9 cellular contexts compared by ENCODE assay signal in genomic region chr9:35649431-35650340, GRCh38. TPM values are rescaled to one million over a fixed set of nuclear protein-coding genes. Genes with fewer than 3 reads are reported as not detected.
DNase-seq lines count a peak whose midpoint lies in the region; ATAC-seq, FAIRE-seq and TF ChIP-seq lines count a peak whose summit lies in the region.
"Had no signal": no experiment of that assay in that cellular context is flagged by ENCODE, and none has a peak within 500 bp of the region (broad histone marks: within the 10 kb centered on the region; RNA-seq: fewer than 3 reads in every experiment).

No MANE protein-coding gene starts in this region.

- no peak overlapping the region for H4K8ac ChIP-seq in neuronal stem cell (ENCODE audit: low read depth, low read length)

- H3K4me1 ChIP-seq in OCI-LY1 (ENCODE audit: insufficient read depth, low read length, severe bottlenecking) (peaks cover 71% of the 10 kb centered on the region), neuronal stem cell (ENCODE audit: control insufficient read depth in 2 of 2, insufficient read depth in 1 of 2, low read depth in 1 of 2, low read length in 2 of 2) (peaks cover 0 to 5% of the 10 kb centered on the region in 2 donors), esophagus muscularis mucosa (peaks cover 8 to 27% (median 22%) of the 10 kb centered on the region in 4 donors)

- no peaks in the 10 kb centered on the region for H3K9me2 ChIP-seq in OCI-LY1 (ENCODE audit: low read depth, low read length)

- peak overlapping the region; percentile 31 for H2BK5ac ChIP-seq in neuronal stem cell (ENCODE audit: low read length)

- TF ChIP-seq EP300 in esophagus muscularis mucosa (IDR thresholded peaks at IDR 0.05), result no peak

- no peaks in the 10 kb centered on the region for H4K20me1 ChIP-seq in OCI-LY1 (ENCODE audit: insufficient read depth, low read length)

- ATAC-seq in GM21619 (IDR thresholded peaks at IDR 0.05; ENCODE audit: unreplicated experiment) (no peak), HG03108 (IDR thresholded peaks at IDR 0.05; ENCODE audit: unreplicated experiment) (no peak)

- peaks cover 17% of the 10 kb centered on the region for H3F3A ChIP-seq in OCI-LY1 (ENCODE audit: insufficient read depth, low read length)

- TF ChIP-seq CTCF in D721Med (IDR thresholded peaks at IDR 0.05; ENCODE audit: insufficient read depth, missing control alignments) (no peak), OCI-LY1 (IDR thresholded peaks at IDR 0.05; ENCODE audit: low read length) (no peak), esophagus muscularis mucosa (IDR thresholded peaks at IDR 0.05) (no peak)

- no peak overlapping the region for H3K14ac ChIP-seq in neuronal stem cell (ENCODE audit: low read length)

- H3K9me3 Mint-ChIP-seq in activated naive CD8-positive, alpha-beta T cell treated with anti-CD3 and anti-CD28 coated beads for 36 hours, result no peaks in the 10 kb centered on the region

- no peak overlapping the region for H2AFZ ChIP-seq in OCI-LY1 (ENCODE audit: low read length)
- H2AFZ ChIP-seq in neuronal stem cell (ENCODE audit: low read length), result peak overlapping the region; percentile 8

- peak overlapping the region; percentile 93 for H3K27ac Mint-ChIP-seq in activated naive CD8-positive, alpha-beta T cell treated with anti-CD3 and anti-CD28 coated beads for 36 hours

- TF ChIP-seq POLR2A in esophagus muscularis mucosa (IDR thresholded peaks at IDR 0.05; ENCODE audit: low read depth), result no peak

- H3K18ac ChIP-seq in neuronal stem cell (ENCODE audit: low read length), result no peak overlapping the region

- H3K36me3 ChIP-seq in OCI-LY1 (ENCODE audit: insufficient read depth, low read length) (no peaks in the 10 kb centered on the region), neuronal stem cell (replicated peaks in 1 of 2; ENCODE audit: control insufficient read depth in 2 of 2, insufficient read depth in 2 of 2, low read length in 2 of 2) (no peaks in the 10 kb centered on the region), esophagus muscularis mucosa (no peaks in the 10 kb centered on the region)
- H3K36me3 ChIP-seq: heart left ventricle had no signal

- no peak overlapping the region for H4K91ac ChIP-seq in neuronal stem cell (ENCODE audit: low read depth, low read length, poor library complexity)

- intact Hi-C loops in esophagus muscularis mucosa (cut with DNase I), result no loop called here

- no peak overlapping the region for H3K23ac ChIP-seq in neuronal stem cell (ENCODE audit: low read depth, low read length, poor library complexity)

- H3K9me3 ChIP-seq in OCI-LY1 (ENCODE audit: low read length) (no peaks in the 10 kb centered on the region), neuronal stem cell (replicated peaks in 1 of 2; ENCODE audit: control insufficient read depth in 2 of 2, insufficient read depth in 1 of 2, low read depth in 1 of 2, low read length in 2 of 2) (no peaks in the 10 kb centered on the region), esophagus muscularis mucosa (no peaks in the 10 kb centered on the region)
- H3K9me3 ChIP-seq: heart left ventricle had no signal

- H2BK12ac ChIP-seq in neuronal stem cell (ENCODE audit: low read length), result peak overlapping the region; percentile 14

- H3K36me3 Mint-ChIP-seq in activated naive CD8-positive, alpha-beta T cell treated with anti-CD3 and anti-CD28 coated beads for 36 hours, result peaks cover 14% of the 10 kb centered on the region

- peak overlapping the region; percentile 76 for H2AK5ac ChIP-seq in neuronal stem cell (ENCODE audit: low read depth, low read length)

- no peak for FAIRE-seq in D721Med (lab: Jason Lieb, UNC)

- peak overlapping the region; percentile 92 for H3K27ac ChIP-seq in OCI-LY1 (ENCODE audit: low read depth, low read length, poor library complexity, severe bottlenecking)
- H3K27ac ChIP-seq in neuronal stem cell (replicated peaks; ENCODE audit: low read length), result no peak overlapping the region
- H3K27ac ChIP-seq in esophagus muscularis mucosa (replicated peaks in 1 of 4), result no peak overlapping the region

- H3K4me2 ChIP-seq in OCI-LY1 (ENCODE audit: low read length), result peak overlapping the region; percentile 96
- no peak overlapping the region for H3K4me2 ChIP-seq in neuronal stem cell (ENCODE audit: insufficient read depth, low read length, poor library complexity, severe bottlenecking)

- no peaks in the 10 kb centered on the region; the same call in 1 of the 2 replicates for H3K79me2 ChIP-seq in OCI-LY1 (ENCODE audit: insufficient read depth, low read length)

- H3K4me3 ChIP-seq in OCI-LY1 (ENCODE audit: low read depth, low read length, poor library complexity, severe bottlenecking) (peak overlapping the region; percentile 86), neuronal stem cell (ENCODE audit: low read length in 2 of 2) (no peak overlapping the region), esophagus muscularis mucosa (peak overlapping the region in 1 of 4 donors; percentile 32)

- H3K4me1 Mint-ChIP-seq in activated naive CD8-positive, alpha-beta T cell treated with anti-CD3 and anti-CD28 coated beads for 36 hours, result peaks cover 48% of the 10 kb centered on the region

- no peak overlapping the region for H3K4ac ChIP-seq in neuronal stem cell (ENCODE audit: low read length)

- no peaks in the 10 kb centered on the region for H3K27me3 Mint-ChIP-seq in activated naive CD8-positive, alpha-beta T cell treated with anti-CD3 and anti-CD28 coated beads for 36 hours

- WGBS in neuronal stem cell (ENCODE audit: extremely low coverage in 2 of 2, insufficient read length in 2 of 2, insufficient replicate concordance in 1 of 2), 2 donors, result no CpG with 5 or more reads among the region's 26 CpGs
- WGBS in esophagus muscularis mucosa, result 75% methylated on average over 11 of the region's 26 CpGs

- peak overlapping the region; percentile 84 for H2BK15ac ChIP-seq in neuronal stem cell (ENCODE audit: low read length)

- DNase-seq in D721Med (ENCODE audit: insufficient read length, low spot score) (peak; percentile 5), neuronal stem cell (ENCODE audit: low spot score) (no peak), HK-2 (ENCODE audit: unreplicated experiment) (no peak), esophagus muscularis mucosa (ENCODE audit: extremely low spot score) (no peak)
- peak; percentile 39 for DNase-seq in activated naive CD8-positive, alpha-beta T cell treated with anti-CD3 and anti-CD28 coated beads for 36 hours
- DNase-seq: heart left ventricle had no signal

- peak overlapping the region; percentile 96 for H3K9ac ChIP-seq in OCI-LY1 (ENCODE audit: low read length)
- peak overlapping the region; percentile 1 for H3K9ac ChIP-seq in neuronal stem cell (ENCODE audit: low read depth, low read length, poor library complexity)

- H3K4me3 Mint-ChIP-seq in activated naive CD8-positive, alpha-beta T cell treated with anti-CD3 and anti-CD28 coated beads for 36 hours, result peak overlapping the region; percentile 92

- no peaks in the 10 kb centered on the region for H3K27me3 ChIP-seq in OCI-LY1 (ENCODE audit: insufficient read depth, low read length)
- H3K27me3 ChIP-seq in neuronal stem cell (ENCODE audit: control insufficient read depth in 3 of 3, insufficient read depth in 3 of 3, low read depth in 1 of 3, low read length in 3 of 3), result no peaks in the 10 kb centered on the region
- H3K27me3 ChIP-seq in esophagus muscularis mucosa, result no peaks in the 10 kb centered on the region
- H3K27me3 ChIP-seq: heart left ventricle had no signal

- H2BK120ac ChIP-seq in neuronal stem cell (ENCODE audit: low read depth, low read length), result peak overlapping the region; percentile 7

- no peaks in the 10 kb centered on the region for H3K79me1 ChIP-seq in neuronal stem cell (ENCODE audit: low read depth, low read length)

RNA-seq across cellular contexts. Expression of gene SIT1, which starts 1.0 kb away (rescaled TPM):
- total RNA-seq in activated naive CD8-positive, alpha-beta T cell treated with anti-CD3 and anti-CD28 coated beads for 36 hours, result 10 to 100 TPM; 67.7 to 69.4 TPM
- polyA plus RNA-seq in neuronal stem cell (2013, experiment 1 of 2), result 0.53 TPM
- polyA plus RNA-seq in neuronal stem cell (2013, experiment 2 of 2), result 0.43 TPM
- under 1 TPM in 3 of 4 donors, not detected in 1; 0.40 to 0.83 (median 0.83) TPM for total RNA-seq in esophagus muscularis mucosa

RNA-seq across cellular contexts. Expression of gene RMRP, which starts 8.1 kb away (rescaled TPM):
- total RNA-seq in activated naive CD8-positive, alpha-beta T cell treated with anti-CD3 and anti-CD28 coated beads for 36 hours, result over 10,000 TPM in 1 of 2 experiments, 1,000 to 10,000 TPM in 1; 8,498 to 10,099 TPM
- not detected for polyA plus RNA-seq in neuronal stem cell (2013, experiment 1 of 2)
- 4.7 TPM for polyA plus RNA-seq in neuronal stem cell (2013, experiment 2 of 2)
- 1,000 to 10,000 TPM; 1,899 to 6,162 (median 2,510) TPM for total RNA-seq in esophagus muscularis mucosa

RNA-seq across cellular contexts. Expression of gene CCDC107, which starts 8.4 kb away (rescaled TPM):
- total RNA-seq in activated naive CD8-positive, alpha-beta T cell treated with anti-CD3 and anti-CD28 coated beads for 36 hours, result 1 to 10 TPM; 8.2 to 9.4 TPM
- 15.3 TPM for polyA plus RNA-seq in neuronal stem cell (2013, experiment 1 of 2)
- 15.5 TPM for polyA plus RNA-seq in neuronal stem cell (2013, experiment 2 of 2)
- total RNA-seq in esophagus muscularis mucosa, result 100 to 1,000 TPM in 2 of 4 donors, 10 to 100 TPM in 2; 68.4 to 117 (median 104) TPM

RNA-seq across cellular contexts. Expression of gene ARHGEF39, which starts 15.3 kb away (rescaled TPM):
- 10 to 100 TPM; 17.2 to 18.7 TPM for total RNA-seq in activated naive CD8-positive, alpha-beta T cell treated with anti-CD3 and anti-CD28 coated beads for 36 hours
- polyA plus RNA-seq in neuronal stem cell (2013, experiment 1 of 2), result 22.9 TPM
- polyA plus RNA-seq in neuronal stem cell (2013, experiment 2 of 2), result 23.5 TPM
- 1 to 10 TPM; 1.3 to 3.3 (median 1.7) TPM for total RNA-seq in esophagus muscularis mucosa

RNA-seq across cellular contexts. Expression of gene CA9, which starts 24.0 kb away (rescaled TPM):
- 1 to 10 TPM; 1.5 to 2.7 TPM for total RNA-seq in activated naive CD8-positive, alpha-beta T cell treated with anti-CD3 and anti-CD28 coated beads for 36 hours
- 1.1 TPM for polyA plus RNA-seq in neuronal stem cell (2013, experiment 1 of 2)
- 1.7 TPM for polyA plus RNA-seq in neuronal stem cell (2013, experiment 2 of 2)
- 1 to 10 TPM in 1 of 4 donors, not detected in 3; 2.2 TPM for total RNA-seq in esophagus muscularis mucosa

Comparison
In these comparisons a context has a peak if more than half of its experiments do, and no peak if none do; other contexts are left out.
1. DNase-seq: peak in D721Med (single experiment) and activated naive CD8-positive, alpha-beta T cell treated with anti-CD3 and anti-CD28 coated beads for 36 hours (single experiment); none in neuronal stem cell (single experiment), HK-2 (single experiment) and esophagus muscularis mucosa (single experiment).
2. RNA of gene SIT1, which starts 1.0 kb away (total RNA-seq): 67.7 to 69.4 TPM in activated naive CD8-positive, alpha-beta T cell treated with anti-CD3 and anti-CD28 coated beads for 36 hours; 0.40 to 0.83 TPM in esophagus muscularis mucosa; every median in the first group is over 10 times any median in the second.
3. RNA of gene CCDC107, which starts 8.4 kb away (total RNA-seq): 68.4 to 117 TPM in esophagus muscularis mucosa; 8.2 to 9.4 TPM in activated naive CD8-positive, alpha-beta T cell treated with anti-CD3 and anti-CD28 coated beads for 36 hours; every median in the first group is over 4 times any median in the second.